ENCODE assay signal across 8 cellular contexts in genomic region chr16:1333149-1333812, GRCh38. TPM values are rescaled to one million over a fixed set of nuclear protein-coding genes. Genes with fewer than 3 reads are reported as not detected.
DNase-seq lines count a peak whose midpoint lies in the region; ATAC-seq and TF ChIP-seq lines count a peak whose summit lies in the region.

Gene BAIAP3, plus strand, starts transcription at chr16:1333645. Its CDS starts 4,905 bp downstream, at chr16:1338550.

- WGBS in esophagus muscularis mucosa = 1% methylated on average over 18 of the region's 83 CpGs

- H3K9me3 ChIP-seq in esophagus muscularis mucosa (peaks cover 0 to 7% (median 3%) of the 10 kb centered on the region in 4 donors), neutrophil (no peaks in the 10 kb centered on the region)

- DNase-seq in activated T-cell treated with anti-CD3 and anti-CD28 coated beads for 1 hour (ENCODE audit: low read depth) (peak; percentile 46), activated T-cell treated with anti-CD3 and anti-CD28 coated beads for 4 hours (no peak), esophagus muscularis mucosa (ENCODE audit: extremely low spot score) (no peak), epidermal melanocyte (ENCODE audit: insufficient read length, low spot score) (no peak)
- DNase-seq in activated CD8-positive, alpha-beta memory T cell treated with anti-CD3 and anti-CD28 coated beads for 24 hours = peak; percentile 78

- intact Hi-C loops in esophagus muscularis mucosa (cut with DNase I) = no loop called here

- H3K4me1 ChIP-seq in esophagus muscularis mucosa (peaks cover 28 to 42% (median 37%) of the 10 kb centered on the region in 4 donors), neutrophil (ENCODE audit: control insufficient read depth in 1 of 2, insufficient read depth in 1 of 2, low read depth in 1 of 2, low read length in 1 of 2) (peaks cover 12 to 29% of the 10 kb centered on the region in 2 experiments)

- no peak for ATAC-seq in GM21723 (IDR thresholded peaks at IDR 0.05; ENCODE audit: unreplicated experiment)
- no peak for ATAC-seq in GM18520 (IDR thresholded peaks at IDR 0.05; ENCODE audit: unreplicated experiment)

- H3K27ac ChIP-seq in esophagus muscularis mucosa (replicated peaks in 1 of 4) (no peak within 1 kb of the TSS), neutrophil (peak within 1 kb of the TSS; percentile 69)

- H3K4me3 ChIP-seq in esophagus muscularis mucosa = peak within 1 kb of the TSS; percentile 43 to 56 (median 48)
- H3K4me3 ChIP-seq in neutrophil (ENCODE audit: low read depth in 1 of 2, low read length in 1 of 2) = peak within 1 kb of the TSS; percentile 49 to 55

- H3K36me3 ChIP-seq in esophagus muscularis mucosa (no peaks in the 10 kb centered on the region), neutrophil (no peaks in the 10 kb centered on the region)

- peaks cover 8 to 81% (median 36%) of the 10 kb centered on the region in 4 donors for H3K27me3 ChIP-seq in esophagus muscularis mucosa
- peaks cover 84% of the 10 kb centered on the region for H3K27me3 ChIP-seq in neutrophil

- no peak for TF ChIP-seq CTCF in esophagus muscularis mucosa (IDR thresholded peaks at IDR 0.05)
- TF ChIP-seq CTCF in neutrophil (IDR thresholded peaks at IDR 0.05) = no peak

- no peak for TF ChIP-seq POLR2A in esophagus muscularis mucosa (IDR thresholded peaks at IDR 0.05; ENCODE audit: low read depth)

- TF ChIP-seq EP300 in esophagus muscularis mucosa (IDR thresholded peaks at IDR 0.05) = no peak

RNA-seq across cellular contexts. Expression of gene BAIAP3, which starts in this region (rescaled TPM):
- 1 to 10 TPM; 1.3 to 4.2 (median 2.3) TPM for total RNA-seq in esophagus muscularis mucosa

Comparison
In these comparisons a context has a peak if more than half of its experiments do, and no peak if none do; other contexts are left out.
1. DNase-seq: peak in activated T-cell treated with anti-CD3 and anti-CD28 coated beads for 1 hour (single experiment) and activated CD8-positive, alpha-beta memory T cell treated with anti-CD3 and anti-CD28 coated beads for 24 hours (single experiment); none in activated T-cell treated with anti-CD3 and anti-CD28 coated beads for 4 hours (single experiment), esophagus muscularis mucosa (single experiment) and epidermal melanocyte (single experiment).